In the genomic region with DNA sequence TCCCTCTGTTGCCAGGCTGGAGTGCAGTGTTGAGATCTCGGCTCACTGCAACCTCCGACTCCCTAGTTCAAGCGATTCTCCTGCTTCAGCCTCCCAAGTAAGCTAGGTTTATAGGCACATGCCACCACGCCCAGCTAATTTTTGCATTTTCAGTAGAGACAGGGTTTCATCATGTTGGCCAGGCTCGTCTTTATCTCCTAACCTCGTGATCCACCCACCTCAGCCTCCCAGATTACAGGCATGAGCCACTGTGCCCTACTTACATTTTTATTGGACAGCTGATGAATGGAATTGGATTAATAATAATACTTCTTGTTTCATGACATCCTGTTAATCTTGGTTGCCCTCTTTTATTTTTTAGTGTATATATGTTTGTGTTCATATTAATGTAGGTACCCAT, we compare ENCODE assay signal across 17 cellular contexts. TPM values are rescaled to one million over a fixed set of nuclear protein-coding genes. Genes with fewer than 3 reads are reported as not detected.
DNase-seq lines count a peak whose midpoint lies in the region; ATAC-seq and TF ChIP-seq lines count a peak whose summit lies in the region.
"Had no signal": no experiment of that assay in that cellular context is flagged by ENCODE, and none has a peak within 500 bp of the region (broad histone marks: within the 10 kb centered on the region; RNA-seq: fewer than 3 reads in every experiment).

No MANE protein-coding gene starts in this region.

- DNase-seq in CD14-positive monocyte (ENCODE audit: low spot score) (peak; percentile 5), amniotic epithelial cell (ENCODE audit: low read depth) (peak; percentile 64), islet precursor cell (peak; percentile 11), osteocyte (ENCODE audit: extremely low spot score, unreplicated experiment) (peak; percentile 46), MV-4-11 (lab: John Stamatoyannopoulos, UW) (no peak), GM10248 (ENCODE audit: extremely low spot score) (no peak), hippocampal formation (lab: John Stamatoyannopoulos, UW) (no peak)
- DNase-seq in effector memory CD8-positive, alpha-beta T cell, result no peak
- DNase-seq: CD8-positive, alpha-beta memory T cell; GF-D8; GOT3; H9 had no signal

- intact Hi-C loops in CD14-positive monocyte (cut with micrococcal nuclease), result no loop called here

- H3K36me3 Mint-ChIP-seq in CD14-positive monocyte (no peaks in the 10 kb centered on the region), osteocyte (ENCODE audit: unreplicated experiment) (peaks cover 7% of the 10 kb centered on the region)
- H3K36me3 Mint-ChIP-seq in effector memory CD8-positive, alpha-beta T cell (ENCODE audit: insufficient read depth), result peaks cover 4% of the 10 kb centered on the region

- no peak for ATAC-seq in effector memory CD8-positive, alpha-beta T cell (replicated peaks)
- ATAC-seq: HepG2 had no signal

- no peak for TF ChIP-seq CTCF in CD14-positive monocyte (IDR thresholded peaks at IDR 0.05)
- TF ChIP-seq CTCF in osteocyte (IDR thresholded peaks at IDR 0.05), result no peak
- TF ChIP-seq CTCF in GM10248 (IDR thresholded peaks at IDR 0.05; ENCODE audit: control extremely low read depth, extremely low read depth, low read depth, missing control alignments), result no peak

- POLR2A ChIA-PET in GM10248 (lab: Yijun Ruan, JAX), result no interaction called here

- CTCF ChIA-PET in GM10248 (lab: Yijun Ruan, JAX), result no interaction called here

- H3K9me3 Mint-ChIP-seq in CD14-positive monocyte, result peaks cover 7 to 18% (median 11%) of the 10 kb centered on the region in 7 donors
- peaks cover 27% of the 10 kb centered on the region for H3K9me3 Mint-ChIP-seq in osteocyte (ENCODE audit: unreplicated experiment)
- peaks cover 0 to 6% of the 10 kb centered on the region in 2 donors for H3K9me3 Mint-ChIP-seq in effector memory CD8-positive, alpha-beta T cell

- H3K27ac Mint-ChIP-seq in CD14-positive monocyte, result no peak overlapping the region
- no peak overlapping the region for H3K27ac Mint-ChIP-seq in osteocyte (ENCODE audit: unreplicated experiment)
- no peak overlapping the region for H3K27ac Mint-ChIP-seq in effector memory CD8-positive, alpha-beta T cell
- H3K27ac Mint-ChIP-seq: H9 had no signal

- H3K4me3 Mint-ChIP-seq in CD14-positive monocyte (no peak overlapping the region), osteocyte (ENCODE audit: unreplicated experiment) (no peak overlapping the region)
- no peak overlapping the region for H3K4me3 Mint-ChIP-seq in effector memory CD8-positive, alpha-beta T cell
- H3K4me3 Mint-ChIP-seq: CD8-positive, alpha-beta memory T cell; H9 had no signal

- H3K4me1 Mint-ChIP-seq in CD14-positive monocyte (no peaks in the 10 kb centered on the region), osteocyte (ENCODE audit: unreplicated experiment) (peaks cover 4% of the 10 kb centered on the region)
- peaks cover 0 to 2% of the 10 kb centered on the region in 2 donors for H3K4me1 Mint-ChIP-seq in effector memory CD8-positive, alpha-beta T cell (ENCODE audit: low read depth in 2 of 2)

- H3K27me3 Mint-ChIP-seq in CD14-positive monocyte (ENCODE audit: low read depth in 3 of 3) (peaks cover 35 to 44% (median 41%) of the 10 kb centered on the region in 3 donors), osteocyte (ENCODE audit: unreplicated experiment) (peaks cover 65% of the 10 kb centered on the region)
- peaks cover 20 to 51% of the 10 kb centered on the region in 2 donors for H3K27me3 Mint-ChIP-seq in effector memory CD8-positive, alpha-beta T cell

RNA-seq across cellular contexts. Expression of gene MRGPRD, which starts 3.0 kb away (rescaled TPM):
- not detected for polyA plus RNA-seq in CD14-positive monocyte
- total RNA-seq in osteocyte, result not detected in 2 replicates
- total RNA-seq: A673; Caco-2; CD8-positive, alpha-beta memory T cell; H9; HepG2; HT1080 had no signal
- polyA plus RNA-seq: BJ; CD8-positive, alpha-beta memory T cell; HepG2 had no signal

RNA-seq across cellular contexts. Expression of gene MRGPRF, which starts 29.2 kb away (rescaled TPM):
- under 1 TPM in 1 of 2 donors, not detected in 1; 0.22 TPM for polyA plus RNA-seq in CD14-positive monocyte
- 7.0 and 8.4 TPM in 2 replicates for total RNA-seq in osteocyte
- total RNA-seq: CD8-positive, alpha-beta memory T cell; HepG2; HT1080 had no signal
- polyA plus RNA-seq: CD8-positive, alpha-beta memory T cell; HepG2 had no signal

Comparison
In these comparisons a context has a peak if more than half of its experiments do, and no peak if none do; other contexts are left out.
1. DNase-seq: peak in CD14-positive monocyte (single experiment), amniotic epithelial cell (single experiment), islet precursor cell (single experiment) and osteocyte (single experiment); none in MV-4-11 (single experiment), GM10248 (single experiment), effector memory CD8-positive, alpha-beta T cell (0 of 3) and hippocampal formation (0 of 2).